31 cellular contexts compared by ENCODE assay signal in the genomic region with DNA sequence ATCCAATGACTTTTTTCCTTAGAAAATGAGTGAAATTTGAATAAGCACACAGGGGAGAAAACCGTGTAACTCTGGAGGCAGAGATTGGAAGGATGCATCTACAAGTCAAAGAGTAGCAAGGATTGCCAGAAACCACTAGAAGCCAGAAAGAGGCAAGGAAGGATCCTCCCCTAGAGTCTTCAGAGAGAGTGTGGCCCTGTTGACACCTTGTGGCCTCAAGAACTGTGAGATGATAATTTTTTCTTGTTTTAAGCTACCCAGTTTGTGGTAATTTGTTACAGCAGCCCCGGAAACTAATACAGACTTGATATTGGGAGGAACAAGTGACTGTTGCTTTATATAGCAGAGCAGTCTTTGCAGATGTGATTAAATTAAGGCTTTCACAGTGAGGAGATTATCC. TPM values are rescaled to one million over a fixed set of nuclear protein-coding genes. Genes with fewer than 3 reads are reported as not detected.
A peak's percentile ranks its signal among the peaks of the same experiment; 100 is the strongest.
DNase-seq lines count a peak whose midpoint lies in the region; ATAC-seq lines count a peak whose summit lies in the region.
"Had no signal": no experiment of that assay in that cellular context is flagged by ENCODE, and none has a peak within 500 bp of the region (broad histone marks: within the 10 kb centered on the region; RNA-seq: fewer than 3 reads in every experiment).

No MANE protein-coding gene starts in this region.

- H3K4me1 Mint-ChIP-seq in activated CD4-positive, alpha-beta T cell treated with anti-CD3 and anti-CD28 coated beads, Interleukin-2, amount 10 ng/mL, durations not matched to agents 7 days and 5 days, result peaks cover 82% of the 10 kb centered on the region
- peaks cover 79 to 86% (median 83%) of the 10 kb centered on the region in 3 donors for H3K4me1 Mint-ChIP-seq in CD8-positive, alpha-beta memory T cell
- H3K4me1 Mint-ChIP-seq in activated T-helper 1 cell treated with anti-CD3 and anti-CD28 coated beads, Interleukin-12 subunit alpha, Interleukin-12 subunit beta, Interleukin-2, Interleukin-4 antibody, amounts not matched to agents 30 ng/mL and 10 ng/mL and 1 ng/mL, durations not matched to agents 14 hours and 24 hours and 36 hours (ENCODE audit: low read depth), result peaks cover 82% of the 10 kb centered on the region
- H3K4me1 Mint-ChIP-seq in naive thymus-derived CD4-positive, alpha-beta T cell, result peaks cover 51 to 85% (median 81%) of the 10 kb centered on the region in 7 donors
- H3K4me1 Mint-ChIP-seq: neural progenitor cell had no signal

- ATAC-seq in naive thymus-derived CD4-positive, alpha-beta T cell, result no peak
- no peak for ATAC-seq in HG03159 (IDR thresholded peaks at IDR 0.05; ENCODE audit: unreplicated experiment)
- no peak for ATAC-seq in left lobe of liver
- ATAC-seq: K562, left cardiac atrium, pancreas had no signal

- peak overlapping the region; percentile 8 for H3K4me3 ChIP-seq in CD8-positive, alpha-beta memory T cell (ENCODE audit: low read length)
- H3K4me3 ChIP-seq in naive thymus-derived CD4-positive, alpha-beta T cell (ENCODE audit: low read length), result peak overlapping the region; percentile 27
- H3K4me3 ChIP-seq: coronary artery, K562, neural progenitor cell, pancreas, stomach, thyroid gland, vagina had no signal

- intact Hi-C loops in activated T-helper 1 cell treated with anti-CD3 and anti-CD28 coated beads, Interleukin-12 subunit alpha, Interleukin-12 subunit beta, Interleukin-2, Interleukin-4 antibody, amounts not matched to agents 30 ng/mL and 10 ng/mL and 1 ng/mL, durations not matched to agents 14 hours and 24 hours and 36 hours (cut with micrococcal nuclease), result no loop called here
- intact Hi-C loops in naive thymus-derived CD4-positive, alpha-beta T cell (cut with micrococcal nuclease), result loop anchor here (5.0 kb wide), 1 partner anchor 154 kb away; no protein-coding TSS in a partner anchor

- CTCF ChIA-PET in activated CD4-positive, alpha-beta T cell treated with anti-CD3 and anti-CD28 coated beads, Interleukin-2, amount 10 ng/mL, durations not matched to agents 7 days and 5 days (lab: Charles Lee), result interaction anchor here (0.8 to 2.0 kb wide), 3 partner anchors 9 to 76 kb away, joined by 3 to 7 read pairs (median 3); no protein-coding TSS in a partner anchor
- CTCF ChIA-PET in CD8-positive, alpha-beta memory T cell (lab: Charles Lee), result interaction anchor here (0.7 to 7.5 kb wide), 8 partner anchors 30 to 244 kb away, joined by 3 to 99 read pairs (median 4); partner anchors contain the start of genes GIMAP4 and GIMAP8
- CTCF ChIA-PET in naive thymus-derived CD4-positive, alpha-beta T cell (lab: Charles Lee), result interaction anchor here (0.6 to 7.4 kb wide), 8 partner anchors 9 to 244 kb away, joined by 3 to 91 read pairs (median 4); partner anchors contain the start of gene GIMAP8

- H3K36me3 ChIP-seq in CD8-positive, alpha-beta memory T cell (ENCODE audit: insufficient read depth, low read length), result no peaks in the 10 kb centered on the region
- peaks cover 0 to 9% (median 0%) of the 10 kb centered on the region in 3 experiments for H3K36me3 ChIP-seq in naive thymus-derived CD4-positive, alpha-beta T cell (ENCODE audit: control insufficient read depth in 2 of 3, insufficient read depth in 3 of 3, low read length in 3 of 3)
- H3K36me3 ChIP-seq: neural progenitor cell, pancreas, stomach, thyroid gland, vagina, WERI-Rb-1 had no signal

- peaks cover 78% of the 10 kb centered on the region for H3K4me1 ChIP-seq in CD8-positive, alpha-beta memory T cell (ENCODE audit: insufficient read depth, low read length)
- peaks cover 50 to 79% of the 10 kb centered on the region in 2 donors for H3K4me1 ChIP-seq in naive thymus-derived CD4-positive, alpha-beta T cell (ENCODE audit: control insufficient read depth in 2 of 2, insufficient read depth in 2 of 2, low read length in 2 of 2)
- H3K4me1 ChIP-seq: neural progenitor cell, pancreas, stomach, vagina had no signal

- H3K9me3 Mint-ChIP-seq in activated CD4-positive, alpha-beta T cell treated with anti-CD3 and anti-CD28 coated beads, Interleukin-2, amount 10 ng/mL, durations not matched to agents 7 days and 5 days, result peaks cover 24% of the 10 kb centered on the region
- H3K9me3 Mint-ChIP-seq in CD8-positive, alpha-beta memory T cell, result peaks cover 5 to 15% (median 14%) of the 10 kb centered on the region in 5 donors
- peaks cover 12% of the 10 kb centered on the region for H3K9me3 Mint-ChIP-seq in activated T-helper 1 cell treated with anti-CD3 and anti-CD28 coated beads, Interleukin-12 subunit alpha, Interleukin-12 subunit beta, Interleukin-2, Interleukin-4 antibody, amounts not matched to agents 30 ng/mL and 10 ng/mL and 1 ng/mL, durations not matched to agents 14 hours and 24 hours and 36 hours
- peaks cover 2 to 19% (median 10%) of the 10 kb centered on the region in 11 donors for H3K9me3 Mint-ChIP-seq in naive thymus-derived CD4-positive, alpha-beta T cell

- H3K27ac Mint-ChIP-seq in activated CD4-positive, alpha-beta T cell treated with anti-CD3 and anti-CD28 coated beads, Interleukin-2, amount 10 ng/mL, durations not matched to agents 7 days and 5 days, result peak overlapping the region; percentile 47
- H3K27ac Mint-ChIP-seq in CD8-positive, alpha-beta memory T cell, result peak overlapping the region; percentile 54 to 96 (median 78)
- peak overlapping the region; percentile 72 for H3K27ac Mint-ChIP-seq in activated T-helper 1 cell treated with anti-CD3 and anti-CD28 coated beads, Interleukin-12 subunit alpha, Interleukin-12 subunit beta, Interleukin-2, Interleukin-4 antibody, amounts not matched to agents 30 ng/mL and 10 ng/mL and 1 ng/mL, durations not matched to agents 14 hours and 24 hours and 36 hours
- peak overlapping the region; percentile 83 to 99 (median 95) for H3K27ac Mint-ChIP-seq in naive thymus-derived CD4-positive, alpha-beta T cell
- H3K27ac Mint-ChIP-seq: CD14-positive monocyte, neural progenitor cell had no signal

- DNase-seq in activated CD4-positive, alpha-beta T cell treated with anti-CD3 and anti-CD28 coated beads, Interleukin-2, amount 10 ng/mL, durations not matched to agents 7 days and 5 days, result no peak
- no peak for DNase-seq in activated CD4-positive, alpha-beta T cell treated with anti-CD3 and anti-CD28 coated beads, Interleukin-2, amount 50 U/mL, for 48 hours
- DNase-seq in CD8-positive, alpha-beta memory T cell, result no peak
- no peak for DNase-seq in activated T-helper 1 cell treated with anti-CD3 and anti-CD28 coated beads, Interleukin-12 subunit alpha, Interleukin-12 subunit beta, Interleukin-2, Interleukin-4 antibody, amounts not matched to agents 30 ng/mL and 10 ng/mL and 1 ng/mL, durations not matched to agents 14 hours and 24 hours and 36 hours (ENCODE audit: low spot score)
- peak in 2 of 9 donors; percentile 14 to 39 for DNase-seq in naive thymus-derived CD4-positive, alpha-beta T cell
- DNase-seq in midbrain (lab: John Stamatoyannopoulos, UW) (no peak), left lobe of liver (ENCODE audit: low spot score) (no peak)
- DNase-seq: DMS 273 treated with DMSO at 0.1 percent for 48 hours; effector CD8-positive, alpha-beta T cell; GOT3; hypothalamus; left cardiac atrium; mammary epithelial cell; NCI-H1092 treated with DMSO at 0.1 percent for 48 hours; NCI-H1694 treated with DMSO at 0.1 percent for 48 hours; NCI-H446; pancreas; SIG-M5; small intestine; stomach; thyroid gland; WERI-Rb-1 had no signal

- H3K9me3 ChIP-seq in CD8-positive, alpha-beta memory T cell (ENCODE audit: low read length), result no peaks in the 10 kb centered on the region
- H3K9me3 ChIP-seq in naive thymus-derived CD4-positive, alpha-beta T cell (ENCODE audit: control insufficient read depth in 2 of 3, low read length in 3 of 3), result no peaks in the 10 kb centered on the region
- H3K9me3 ChIP-seq: pancreas, stomach, thyroid gland, vagina had no signal

- POLR2A ChIA-PET in activated CD4-positive, alpha-beta T cell treated with anti-CD3 and anti-CD28 coated beads, Interleukin-2, amount 10 ng/mL, durations not matched to agents 7 days and 5 days (lab: Charles Lee), result interaction anchor here (0.6 to 1.0 kb wide), 2 partner anchors 30 to 175 kb away, joined by 3 to 4 read pairs; partner anchors contain the start of gene GIMAP2
- POLR2A ChIA-PET in CD8-positive, alpha-beta memory T cell (lab: Charles Lee), result interaction anchor here (0.6 to 1.4 kb wide), 5 partner anchors 9 to 234 kb away, joined by 3 to 7 read pairs (median 3); no protein-coding TSS in a partner anchor
- POLR2A ChIA-PET in naive thymus-derived CD4-positive, alpha-beta T cell (lab: Charles Lee), result interaction anchor here (0.5 to 13.3 kb wide), 20 partner anchors 6 to 245 kb away, joined by 3 to 829 read pairs (median 8); partner anchors contain the start of genes GIMAP4, GIMAP6 and GIMAP8

- no peaks in the 10 kb centered on the region for H3K27me3 Mint-ChIP-seq in activated CD4-positive, alpha-beta T cell treated with anti-CD3 and anti-CD28 coated beads, Interleukin-2, amount 10 ng/mL, durations not matched to agents 7 days and 5 days
- no peaks in the 10 kb centered on the region for H3K27me3 Mint-ChIP-seq in CD8-positive, alpha-beta memory T cell
- no peaks in the 10 kb centered on the region for H3K27me3 Mint-ChIP-seq in activated T-helper 1 cell treated with anti-CD3 and anti-CD28 coated beads, Interleukin-12 subunit alpha, Interleukin-12 subunit beta, Interleukin-2, Interleukin-4 antibody, amounts not matched to agents 30 ng/mL and 10 ng/mL and 1 ng/mL, durations not matched to agents 14 hours and 24 hours and 36 hours (ENCODE audit: insufficient read depth)
- H3K27me3 Mint-ChIP-seq in naive thymus-derived CD4-positive, alpha-beta T cell, result no peaks in the 10 kb centered on the region

- H3K27ac ChIP-seq in CD8-positive, alpha-beta memory T cell (ENCODE audit: low read depth, low read length), result no peak overlapping the region
- peak overlapping the region; percentile 84 for H3K27ac ChIP-seq in naive thymus-derived CD4-positive, alpha-beta T cell (ENCODE audit: low read depth, low read length)
- H3K27ac ChIP-seq: coronary artery, neural progenitor cell, pancreas, stomach, thyroid gland, vagina, WERI-Rb-1 had no signal

- no peak overlapping the region for H3K4me3 Mint-ChIP-seq in activated CD4-positive, alpha-beta T cell treated with anti-CD3 and anti-CD28 coated beads, Interleukin-2, amount 10 ng/mL, durations not matched to agents 7 days and 5 days
- H3K4me3 Mint-ChIP-seq in CD8-positive, alpha-beta memory T cell, result peak overlapping the region; percentile 24 to 99 (median 40)
- H3K4me3 Mint-ChIP-seq in activated T-helper 1 cell treated with anti-CD3 and anti-CD28 coated beads, Interleukin-12 subunit alpha, Interleukin-12 subunit beta, Interleukin-2, Interleukin-4 antibody, amounts not matched to agents 30 ng/mL and 10 ng/mL and 1 ng/mL, durations not matched to agents 14 hours and 24 hours and 36 hours, result peak overlapping the region; percentile 57
- H3K4me3 Mint-ChIP-seq in naive thymus-derived CD4-positive, alpha-beta T cell, result peak overlapping the region; percentile 5 to 100 (median 77)
- H3K4me3 Mint-ChIP-seq: CD14-positive monocyte, neural progenitor cell had no signal

- peaks cover 45% of the 10 kb centered on the region for H3K36me3 Mint-ChIP-seq in activated CD4-positive, alpha-beta T cell treated with anti-CD3 and anti-CD28 coated beads, Interleukin-2, amount 10 ng/mL, durations not matched to agents 7 days and 5 days (ENCODE audit: low read depth)
- H3K36me3 Mint-ChIP-seq in CD8-positive, alpha-beta memory T cell, result peaks cover 9 to 20% (median 18%) of the 10 kb centered on the region in 3 donors
- H3K36me3 Mint-ChIP-seq in activated T-helper 1 cell treated with anti-CD3 and anti-CD28 coated beads, Interleukin-12 subunit alpha, Interleukin-12 subunit beta, Interleukin-2, Interleukin-4 antibody, amounts not matched to agents 30 ng/mL and 10 ng/mL and 1 ng/mL, durations not matched to agents 14 hours and 24 hours and 36 hours (ENCODE audit: low read depth), result peaks cover 14% of the 10 kb centered on the region
- peaks cover 10 to 39% (median 11%) of the 10 kb centered on the region in 5 donors for H3K36me3 Mint-ChIP-seq in naive thymus-derived CD4-positive, alpha-beta T cell
- H3K36me3 Mint-ChIP-seq: neural progenitor cell had no signal

- H3K27me3 ChIP-seq in CD8-positive, alpha-beta memory T cell (ENCODE audit: insufficient read depth, low read length, poor library complexity, severe bottlenecking), result no peaks in the 10 kb centered on the region
- no peaks in the 10 kb centered on the region for H3K27me3 ChIP-seq in naive thymus-derived CD4-positive, alpha-beta T cell (ENCODE audit: control insufficient read depth in 2 of 2, insufficient read depth in 2 of 2, low read length in 2 of 2)
- H3K27me3 ChIP-seq: neural progenitor cell, pancreas, stomach, thyroid gland, vagina had no signal

RNA-seq across cellular contexts. Expression of gene GIMAP7, which starts 3.6 kb away (rescaled TPM):
- total RNA-seq in activated CD4-positive, alpha-beta T cell treated with anti-CD3 and anti-CD28 coated beads, Interleukin-2, amount 10 ng/mL, durations not matched to agents 7 days and 5 days, result 100 to 1,000 TPM; 239 to 244 TPM
- 10 to 100 TPM; 47.3 to 51.4 TPM for total RNA-seq in CD8-positive, alpha-beta memory T cell
- polyA plus RNA-seq in CD8-positive, alpha-beta memory T cell, result 861 TPM
- total RNA-seq in activated T-helper 1 cell treated with anti-CD3 and anti-CD28 coated beads, Interleukin-12 subunit alpha, Interleukin-12 subunit beta, Interleukin-2, Interleukin-4 antibody, amounts not matched to agents 30 ng/mL and 10 ng/mL and 1 ng/mL, durations not matched to agents 14 hours and 24 hours and 36 hours, result 46.9 and 55.1 TPM in 2 replicates
- 100 to 1,000 TPM in 3 of 5 experiments, 10 to 100 TPM in 2; 66.3 to 555 (median 321) TPM for total RNA-seq in naive thymus-derived CD4-positive, alpha-beta T cell
- polyA plus RNA-seq in naive thymus-derived CD4-positive, alpha-beta T cell, result 1,000 to 10,000 TPM in 1 of 2 donors, 100 to 1,000 TPM in 1; 772 to 1,293 TPM
- 4.4 TPM for total RNA-seq in left lobe of liver
- total RNA-seq: A172, epithelial cell of proximal tubule, M059J, mammary epithelial cell had no signal
- polyA plus RNA-seq: K562, mammary epithelial cell had no signal

RNA-seq across cellular contexts. Expression of gene GIMAP4, which starts 56.2 kb away (rescaled TPM):
- total RNA-seq in activated CD4-positive, alpha-beta T cell treated with anti-CD3 and anti-CD28 coated beads, Interleukin-2, amount 10 ng/mL, durations not matched to agents 7 days and 5 days, result 100 to 1,000 TPM; 311 to 335 TPM
- total RNA-seq in CD8-positive, alpha-beta memory T cell, result 10 to 100 TPM; 57.3 to 59.3 TPM
- 577 TPM for polyA plus RNA-seq in CD8-positive, alpha-beta memory T cell
- 84.2 and 87.4 TPM in 2 replicates for total RNA-seq in activated T-helper 1 cell treated with anti-CD3 and anti-CD28 coated beads, Interleukin-12 subunit alpha, Interleukin-12 subunit beta, Interleukin-2, Interleukin-4 antibody, amounts not matched to agents 30 ng/mL and 10 ng/mL and 1 ng/mL, durations not matched to agents 14 hours and 24 hours and 36 hours
- 100 to 1,000 TPM in 4 of 5 experiments, 10 to 100 TPM in 1; 74.9 to 413 (median 406) TPM for total RNA-seq in naive thymus-derived CD4-positive, alpha-beta T cell
- polyA plus RNA-seq in naive thymus-derived CD4-positive, alpha-beta T cell, result 100 to 1,000 TPM; 405 to 762 TPM
- total RNA-seq in left lobe of liver, result 9.8 TPM
- total RNA-seq: A172, epithelial cell of proximal tubule, M059J, mammary epithelial cell had no signal
- polyA plus RNA-seq: K562, mammary epithelial cell had no signal
